In genomic region chr9:74921732-74922131, GRCh38 we compare ENCODE assay signal across 21 cellular contexts.
"Had no signal": no experiment of that assay in that cellular context is flagged by ENCODE, and none has a peak within 500 bp of the region (broad histone marks: within the 10 kb centered on the region; RNA-seq: fewer than 3 reads in every experiment).

No MANE protein-coding gene starts in this region.

- H3K4me3 Mint-ChIP-seq: immature natural killer cell; mesothelial cell of epicardium; naive thymus-derived CD4-positive, alpha-beta T cell had no signal

- H3K27ac Mint-ChIP-seq: immature natural killer cell; mesothelial cell of epicardium; naive thymus-derived CD4-positive, alpha-beta T cell had no signal

- H3K9me3 Mint-ChIP-seq: mesothelial cell of epicardium had no signal

- DNase-seq: dermis blood vessel endothelial cell; dorsolateral prefrontal cortex; effector CD4-positive, alpha-beta T cell; effector memory CD4-positive, alpha-beta T cell; esophagus squamous epithelium; foreskin melanocyte; gastrocnemius medialis; glutamatergic neuron; head of caudate nucleus; heart right ventricle; hypothalamus; immature natural killer cell; islet precursor cell; kidney; kidney glomerular epithelial cell; left lung; left ventricle myocardium superior; lower lobe of right lung; mesenchymal stem cell; naive thymus-derived CD4-positive, alpha-beta T cell had no signal

- H3K4me1 Mint-ChIP-seq: immature natural killer cell; mesothelial cell of epicardium; naive thymus-derived CD4-positive, alpha-beta T cell had no signal

- H3K36me3 Mint-ChIP-seq: immature natural killer cell; mesothelial cell of epicardium; naive thymus-derived CD4-positive, alpha-beta T cell had no signal

- ATAC-seq: gastrocnemius medialis; heart right ventricle; left lung; left ventricle myocardium superior; lower lobe of right lung; naive thymus-derived CD4-positive, alpha-beta T cell had no signal
